Comparison of ENCODE assay signal across 22 cellular contexts in genomic region chr5:129807162-129807814, GRCh38. TPM values are rescaled to one million over a fixed set of nuclear protein-coding genes. Genes with fewer than 3 reads are reported as not detected.
"Had no signal": no experiment of that assay in that cellular context is flagged by ENCODE, and none has a peak within 500 bp of the region (broad histone marks: within the 10 kb centered on the region; RNA-seq: fewer than 3 reads in every experiment).

No MANE protein-coding gene starts in this region.

- ATAC-seq: activated T-helper 17 cell treated with anti-CD3 and anti-CD28 coated beads, Interleukin-2, amount 50 U/mL, for 72 hours; effector memory CD8-positive, alpha-beta T cell; left ventricle myocardium superior; natural killer cell; WTC11 had no signal

- H3K4me1 ChIP-seq: colonic mucosa, vagina had no signal

- H3K36me3 ChIP-seq: colonic mucosa, thoracic aorta, vagina had no signal

- H3K27ac ChIP-seq: colonic mucosa, dorsolateral prefrontal cortex, thoracic aorta, vagina had no signal

- H3K27me3 ChIP-seq: colonic mucosa, dorsolateral prefrontal cortex, vagina had no signal

- DNase-seq: activated CD8-positive, alpha-beta memory T cell treated with anti-CD3 and anti-CD28 coated beads, Interleukin-2, amount 50 U/mL, for 4 hours; activated T-cell treated with anti-CD3 and anti-CD28 coated beads, Interleukin-2, amount 50 U/mL, for 24 hours; colonic mucosa; dorsolateral prefrontal cortex; effector memory CD8-positive, alpha-beta T cell; foreskin fibroblast; immature natural killer cell; left ventricle myocardium superior; midbrain; natural killer cell; retina; stimulated activated CD4-positive, alpha-beta T cell treated with anti-CD3 and anti-CD28 coated beads, Interleukin-4, amount 100 ng/mL, for 1 hour; stimulated activated naive CD4-positive, alpha-beta T cell had no signal

- H3K9me3 ChIP-seq: colonic mucosa, thoracic aorta, vagina had no signal

- H3K4me3 ChIP-seq: colonic mucosa, dorsolateral prefrontal cortex, thoracic aorta, vagina had no signal

RNA-seq across cellular contexts. Expression of gene MINAR2, which starts 59.4 kb away (rescaled TPM):
- total RNA-seq: astrocyte, colonic mucosa, fibroblast of lung, glomerular endothelial cell, left ventricle myocardium superior, natural killer cell, osteoblast, posterior vena cava, vagina, WTC11 had no signal
- polyA plus RNA-seq: fibroblast of lung, immature natural killer cell had no signal
